In genomic region chr11:43643898-43644625, GRCh38 we compare ENCODE assay signal across 8 cellular contexts. TPM values are rescaled to one million over a fixed set of nuclear protein-coding genes. Genes with fewer than 3 reads are reported as not detected.
DNase-seq lines count a peak whose midpoint lies in the region; ATAC-seq and TF ChIP-seq lines count a peak whose summit lies in the region.

No MANE protein-coding gene starts in this region.

- CTCF ChIA-PET in WTC11 (lab: Charles Lee): interaction anchor here (1.0 kb wide), 1 partner anchor 141 kb away, joined by 4 read pairs; no protein-coding TSS in a partner anchor

- peak overlapping the region; percentile 75 for H3K27ac ChIP-seq in caudate nucleus (ENCODE audit: low read depth, low read length)

- ATAC-seq in GM18873 (IDR thresholded peaks at IDR 0.05; ENCODE audit: low FRiP score, unreplicated experiment) (peak; percentile 97), HG03135 (IDR thresholded peaks at IDR 0.05; ENCODE audit: unreplicated experiment) (peak; percentile 98), WTC11 (peak; percentile 99)

- H3K27ac Mint-ChIP-seq in WTC11: peak overlapping the region; percentile 58

- POLR2A ChIA-PET in WTC11 (lab: Charles Lee): no interaction called here

- peaks cover 12% of the 10 kb centered on the region for H3K27me3 Mint-ChIP-seq in WTC11 (ENCODE audit: low read depth)

- no peaks in the 10 kb centered on the region for H3K36me3 Mint-ChIP-seq in WTC11

- no peaks in the 10 kb centered on the region for H3K9me3 Mint-ChIP-seq in WTC11

- DNase-seq in AG08395 (ENCODE audit: low spot score) (peak; percentile 93), NCI-H2196 (lab: John Stamatoyannopoulos, UW; ENCODE audit: unreplicated experiment) (peak; percentile 89), WTC11 (ENCODE audit: low spot score) (peak; percentile 86), caudate nucleus (lab: John Stamatoyannopoulos, UW) (peak; percentile 15 to 92 (median 80)), inferior parietal cortex (ENCODE audit: extremely low spot score) (peak; percentile 95), smooth muscle cell of the brain vasculature (ENCODE audit: low read depth, low spot score) (peak; percentile 54)

- peaks cover 15% of the 10 kb centered on the region for H3K4me1 Mint-ChIP-seq in WTC11

- TF ChIP-seq CTCF in WTC11 (IDR thresholded peaks at IDR 0.05): no peak

- H3K4me3 Mint-ChIP-seq in WTC11: peak overlapping the region; percentile 99

TF ChIP-seq in WTC11, 78 proteins besides CTCF, POLR2A, EP300 and RAD21 (continues in another document):
- TF ChIP-seq FOXP4 (CRISPR knock-in tag; IDR thresholded peaks at IDR 0.05) (no peak), CBFB (CRISPR knock-in tag; IDR thresholded peaks at IDR 0.05; ENCODE audit: low read depth) (0 out of 2 replicates have a peak, but pooled peaks have one; percentile 58), PRRX2 (CRISPR knock-in tag; IDR thresholded peaks at IDR 0.05) (no peak), JAZF1 (CRISPR knock-in tag; IDR thresholded peaks at IDR 0.05) (no peak), MLX (CRISPR knock-in tag; IDR thresholded peaks at IDR 0.05) (no peak), SOX15 (CRISPR knock-in tag; IDR thresholded peaks at IDR 0.05) (no peak), MYBL2 (CRISPR knock-in tag; IDR thresholded peaks at IDR 0.05) (no peak; the same call in 1 of the 2 replicates), ZNF512 (CRISPR knock-in tag; IDR thresholded peaks at IDR 0.05; ENCODE audit: borderline replicate concordance) (no peak), TP53 (CRISPR knock-in tag; IDR thresholded peaks at IDR 0.05) (no peak), NFE2L1 (CRISPR knock-in tag; IDR thresholded peaks at IDR 0.05) (no peak), ATF6 (CRISPR knock-in tag; IDR thresholded peaks at IDR 0.05) (no peak), KAT7 (CRISPR knock-in tag; IDR thresholded peaks at IDR 0.05; ENCODE audit: borderline replicate concordance) (no peak)
- TF ChIP-seq, protein P1, sequence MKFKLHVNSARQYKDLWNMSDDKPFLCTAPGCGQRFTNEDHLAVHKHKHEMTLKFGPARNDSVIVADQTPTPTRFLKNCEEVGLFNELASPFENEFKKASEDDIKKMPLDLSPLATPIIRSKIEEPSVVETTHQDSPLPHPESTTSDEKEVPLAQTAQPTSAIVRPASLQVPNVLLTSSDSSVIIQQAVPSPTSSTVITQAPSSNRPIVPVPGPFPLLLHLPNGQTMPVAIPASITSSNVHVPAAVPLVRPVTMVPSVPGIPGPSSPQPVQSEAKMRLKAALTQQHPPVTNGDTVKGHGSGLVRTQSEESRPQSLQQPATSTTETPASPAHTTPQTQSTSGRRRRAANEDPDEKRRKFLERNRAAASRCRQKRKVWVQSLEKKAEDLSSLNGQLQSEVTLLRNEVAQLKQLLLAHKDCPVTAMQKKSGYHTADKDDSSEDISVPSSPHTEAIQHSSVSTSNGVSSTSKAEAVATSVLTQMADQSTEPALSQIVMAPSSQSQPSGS (CRISPR knock-in tag; IDR thresholded peaks at IDR 0.05; ENCODE audit: borderline replicate concordance, low read depth): no peak
- TF ChIP-seq, protein P2, sequence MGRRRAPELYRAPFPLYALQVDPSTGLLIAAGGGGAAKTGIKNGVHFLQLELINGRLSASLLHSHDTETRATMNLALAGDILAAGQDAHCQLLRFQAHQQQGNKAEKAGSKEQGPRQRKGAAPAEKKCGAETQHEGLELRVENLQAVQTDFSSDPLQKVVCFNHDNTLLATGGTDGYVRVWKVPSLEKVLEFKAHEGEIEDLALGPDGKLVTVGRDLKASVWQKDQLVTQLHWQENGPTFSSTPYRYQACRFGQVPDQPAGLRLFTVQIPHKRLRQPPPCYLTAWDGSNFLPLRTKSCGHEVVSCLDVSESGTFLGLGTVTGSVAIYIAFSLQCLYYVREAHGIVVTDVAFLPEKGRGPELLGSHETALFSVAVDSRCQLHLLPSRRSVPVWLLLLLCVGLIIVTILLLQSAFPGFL (CRISPR knock-in tag; IDR thresholded peaks at IDR 0.05; ENCODE audit: borderline replicate concordance): no peak
- TF ChIP-seq, protein P3, sequence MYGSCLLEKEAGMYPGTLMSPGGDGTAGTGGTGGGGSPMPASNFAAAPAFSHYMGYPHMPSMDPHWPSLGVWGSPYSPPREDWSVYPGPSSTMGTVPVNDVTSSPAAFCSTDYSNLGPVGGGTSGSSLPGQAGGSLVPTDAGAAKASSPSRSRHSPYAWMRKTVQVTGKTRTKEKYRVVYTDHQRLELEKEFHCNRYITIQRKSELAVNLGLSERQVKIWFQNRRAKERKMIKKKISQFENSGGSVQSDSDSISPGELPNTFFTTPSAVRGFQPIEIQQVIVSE (CRISPR knock-in tag; IDR thresholded peaks at IDR 0.05; ENCODE audit: borderline replicate concordance): no peak
- TF ChIP-seq, protein P4, sequence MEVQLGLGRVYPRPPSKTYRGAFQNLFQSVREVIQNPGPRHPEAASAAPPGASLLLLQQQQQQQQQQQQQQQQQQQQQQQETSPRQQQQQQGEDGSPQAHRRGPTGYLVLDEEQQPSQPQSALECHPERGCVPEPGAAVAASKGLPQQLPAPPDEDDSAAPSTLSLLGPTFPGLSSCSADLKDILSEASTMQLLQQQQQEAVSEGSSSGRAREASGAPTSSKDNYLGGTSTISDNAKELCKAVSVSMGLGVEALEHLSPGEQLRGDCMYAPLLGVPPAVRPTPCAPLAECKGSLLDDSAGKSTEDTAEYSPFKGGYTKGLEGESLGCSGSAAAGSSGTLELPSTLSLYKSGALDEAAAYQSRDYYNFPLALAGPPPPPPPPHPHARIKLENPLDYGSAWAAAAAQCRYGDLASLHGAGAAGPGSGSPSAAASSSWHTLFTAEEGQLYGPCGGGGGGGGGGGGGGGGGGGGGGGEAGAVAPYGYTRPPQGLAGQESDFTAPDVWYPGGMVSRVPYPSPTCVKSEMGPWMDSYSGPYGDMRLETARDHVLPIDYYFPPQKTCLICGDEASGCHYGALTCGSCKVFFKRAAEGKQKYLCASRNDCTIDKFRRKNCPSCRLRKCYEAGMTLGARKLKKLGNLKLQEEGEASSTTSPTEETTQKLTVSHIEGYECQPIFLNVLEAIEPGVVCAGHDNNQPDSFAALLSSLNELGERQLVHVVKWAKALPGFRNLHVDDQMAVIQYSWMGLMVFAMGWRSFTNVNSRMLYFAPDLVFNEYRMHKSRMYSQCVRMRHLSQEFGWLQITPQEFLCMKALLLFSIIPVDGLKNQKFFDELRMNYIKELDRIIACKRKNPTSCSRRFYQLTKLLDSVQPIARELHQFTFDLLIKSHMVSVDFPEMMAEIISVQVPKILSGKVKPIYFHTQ (CRISPR knock-in tag; IDR thresholded peaks at IDR 0.05): no peak

RNA-seq across cellular contexts. Expression of gene HSD17B12, which starts 36.5 kb away (rescaled TPM):
- 143 to 149 TPM (median 149 TPM) in 3 replicates for total RNA-seq in WTC11 (2021)

Comparison
In these comparisons a context has a peak if more than half of its experiments do, and no peak if none do; other contexts are left out.
1. Peak in every context shown above with its lines: DNase-seq, ATAC-seq and H3K27ac ChIP-seq.